Comparison of ENCODE assay signal across 9 cellular contexts in genomic region chr13:24921881-24922280, GRCh38.
DNase-seq lines count a peak whose midpoint lies in the region; ATAC-seq, FAIRE-seq and TF ChIP-seq lines count a peak whose summit lies in the region.
"Had no signal": no experiment of that assay in that cellular context is flagged by ENCODE, and none has a peak within 500 bp of the region (broad histone marks: within the 10 kb centered on the region; RNA-seq: fewer than 3 reads in every experiment).

No MANE protein-coding gene starts in this region.

- peaks cover 0 to 21% (median 0%) of the 10 kb centered on the region in 11 experiments; a peak in 4 of 22 replicates for H4K20me1 ChIP-seq in BLaER1 treated with 17β-estradiol and CSF1 and Interleukin-3, amounts not matched to agents 10 nM and 100 nM
- H4K20me1 ChIP-seq in Loucy (ENCODE audit: insufficient read depth, low read length, poor library complexity, severe bottlenecking) (peaks cover 19% of the 10 kb centered on the region), neural cell (ENCODE audit: insufficient read depth) (no peaks in the 10 kb centered on the region)

- DNase-seq in effector memory CD4-positive, alpha-beta T cell: no peak
- DNase-seq in NCI-H1048 (lab: John Stamatoyannopoulos, UW) (no peak), RCC 7860 (ENCODE audit: low spot score) (no peak)
- DNase-seq: NCI-H2227 treated with DMSO at 0.1 percent for 48 hours had no signal

- no peak overlapping the region for H2AFZ ChIP-seq in Loucy (ENCODE audit: low read length)
- peak overlapping the region; percentile 86 for H2AFZ ChIP-seq in neural cell (ENCODE audit: low read depth, low read length)

- H3K36me3 ChIP-seq in BLaER1 treated with 17β-estradiol and CSF1 and Interleukin-3, amounts not matched to agents 10 nM and 100 nM: peaks cover 0 to 5% (median 0%) of the 10 kb centered on the region in 11 experiments; a peak in 2 of 22 replicates
- H3K36me3 ChIP-seq in Loucy (ENCODE audit: insufficient read depth, low read length) (no peaks in the 10 kb centered on the region), neural cell (ENCODE audit: insufficient read depth, low read length) (no peaks in the 10 kb centered on the region)
- no peaks in the 10 kb centered on the region for H3K36me3 ChIP-seq in effector memory CD4-positive, alpha-beta T cell (ENCODE audit: control insufficient read depth, insufficient read depth, low read length)

- FAIRE-seq in RCC 7860 (lab: Jason Lieb, UNC): no peak

- peak overlapping the region; percentile 79 to 93 (median 90) for H3K9ac ChIP-seq in BLaER1 treated with 17β-estradiol and CSF1 and Interleukin-3, amounts not matched to agents 10 nM and 100 nM
- H3K9ac ChIP-seq in Loucy (ENCODE audit: low read depth, low read length, poor library complexity, severe bottlenecking): peak overlapping the region; percentile 90
- H3K9ac ChIP-seq in neural cell (ENCODE audit: low read length): peak overlapping the region; percentile 68

- no peak for TF ChIP-seq CTCF in Loucy (conservative IDR thresholded peaks at IDR 0.05; ENCODE audit: low read length)
- TF ChIP-seq CTCF in neural cell (IDR thresholded peaks at IDR 0.05; ENCODE audit: poor library complexity, severe bottlenecking): no peak

- TF ChIP-seq RAD21 in neural cell (conservative IDR thresholded peaks at IDR 0.05): no peak

- peak overlapping the region; percentile 17 to 97 (median 92); a peak in 21 of 22 replicates for H3K27ac ChIP-seq in BLaER1 treated with 17β-estradiol and CSF1 and Interleukin-3, amounts not matched to agents 10 nM and 100 nM
- H3K27ac ChIP-seq in effector memory CD4-positive, alpha-beta T cell (ENCODE audit: insufficient read depth, low read length, poor library complexity, severe bottlenecking): no peak overlapping the region
- H3K27ac ChIP-seq in neural cell (ENCODE audit: low read length): peak overlapping the region; percentile 66

- no peaks in the 10 kb centered on the region for H3K9me3 ChIP-seq in BLaER1 treated with 17β-estradiol and CSF1 and Interleukin-3, amounts not matched to agents 10 nM and 100 nM (replicated peaks in 1 of 11)
- H3K9me3 ChIP-seq in Loucy (ENCODE audit: insufficient read depth, low read depth, low read length): no peaks in the 10 kb centered on the region
- H3K9me3 ChIP-seq in effector memory CD4-positive, alpha-beta T cell (ENCODE audit: control insufficient read depth, low read length): no peaks in the 10 kb centered on the region
- no peaks in the 10 kb centered on the region for H3K9me3 ChIP-seq in neural cell (ENCODE audit: low read length)

- no peaks in the 10 kb centered on the region for H3K27me3 ChIP-seq in BLaER1 treated with 17β-estradiol and CSF1 and Interleukin-3, amounts not matched to agents 10 nM and 100 nM
- no peaks in the 10 kb centered on the region for H3K27me3 ChIP-seq in Loucy (ENCODE audit: insufficient read depth, low read length, poor library complexity, severe bottlenecking)
- H3K27me3 ChIP-seq in effector memory CD4-positive, alpha-beta T cell (replicated peaks; ENCODE audit: control insufficient read depth, insufficient read depth, low read length, poor library complexity, severe bottlenecking): no peaks in the 10 kb centered on the region
- H3K27me3 ChIP-seq in neural cell (ENCODE audit: insufficient read depth, low read depth, low read length): no peaks in the 10 kb centered on the region

- ATAC-seq in HG02938 (IDR thresholded peaks at IDR 0.05; ENCODE audit: unreplicated experiment) (no peak), GM19467 (IDR thresholded peaks at IDR 0.05; ENCODE audit: unreplicated experiment) (no peak)

- H3K9me2 ChIP-seq in Loucy (replicated peaks; ENCODE audit: low read depth, low read length) (no peaks in the 10 kb centered on the region), neural cell (ENCODE audit: insufficient read depth, low read length) (no peaks in the 10 kb centered on the region)

- no peak for TF ChIP-seq EP300 in neural cell (conservative IDR thresholded peaks at IDR 0.05; ENCODE audit: poor library complexity, severe bottlenecking)

- H3F3A ChIP-seq in Loucy (ENCODE audit: low read depth) (no peaks in the 10 kb centered on the region), neural cell (ENCODE audit: insufficient read depth, low read length, poor library complexity, severe bottlenecking) (no peaks in the 10 kb centered on the region)

- H3K4me1 ChIP-seq in BLaER1 treated with 17β-estradiol and CSF1 and Interleukin-3, amounts not matched to agents 10 nM and 100 nM: peaks cover 12 to 23% (median 18%) of the 10 kb centered on the region in 10 experiments
- peaks cover 44% of the 10 kb centered on the region for H3K4me1 ChIP-seq in Loucy (ENCODE audit: insufficient read depth, low read length, poor library complexity, severe bottlenecking)
- H3K4me1 ChIP-seq in effector memory CD4-positive, alpha-beta T cell (ENCODE audit: control insufficient read depth, insufficient read depth, low read length, poor library complexity, severe bottlenecking): peaks cover 5% of the 10 kb centered on the region

- peaks cover 57% of the 10 kb centered on the region for H3K79me2 ChIP-seq in Loucy (ENCODE audit: insufficient read depth, low read length)
- peaks cover 41% of the 10 kb centered on the region for H3K79me2 ChIP-seq in neural cell (replicated peaks; ENCODE audit: insufficient read depth, low read length)

- peak overlapping the region; percentile 74 to 89 (median 81) for H3K4me2 ChIP-seq in BLaER1 treated with 17β-estradiol and CSF1 and Interleukin-3, amounts not matched to agents 10 nM and 100 nM
- H3K4me2 ChIP-seq in Loucy (ENCODE audit: low read depth, low read length, poor library complexity, severe bottlenecking) (peak overlapping the region; percentile 82), neural cell (ENCODE audit: low read length) (peak overlapping the region; percentile 79)

- peak overlapping the region; percentile 78 to 95 (median 86) for H3K4me3 ChIP-seq in BLaER1 treated with 17β-estradiol and CSF1 and Interleukin-3, amounts not matched to agents 10 nM and 100 nM
- H3K4me3 ChIP-seq in Loucy (ENCODE audit: low read length, poor library complexity, severe bottlenecking) (peak overlapping the region; percentile 82), neural cell (ENCODE audit: low read length) (peak overlapping the region; percentile 94)
- H3K4me3 ChIP-seq in effector memory CD4-positive, alpha-beta T cell (ENCODE audit: insufficient read depth, low read depth, low read length, poor library complexity, severe bottlenecking): peak overlapping the region; percentile 89

TF ChIP-seq in neural cell, 6 proteins besides CTCF, POLR2A, EP300 and RAD21:
- TF ChIP-seq TAF1 (IDR thresholded peaks at IDR 0.05; ENCODE audit: low read depth): no peak
- no peak for TF ChIP-seq EZH2 (IDR thresholded peaks at IDR 0.05; ENCODE audit: borderline replicate concordance, insufficient read depth, low read length, poor library complexity, severe bottlenecking)
- TF ChIP-seq MXI1 (conservative IDR thresholded peaks at IDR 0.05; ENCODE audit: poor library complexity, severe bottlenecking): no peak
- no peak for TF ChIP-seq SMC3 (conservative IDR thresholded peaks at IDR 0.05; ENCODE audit: poor library complexity)
- no peak for TF ChIP-seq REST (IDR thresholded peaks at IDR 0.05; ENCODE audit: borderline replicate concordance)
- TF ChIP-seq POLR2AphosphoS5 (IDR thresholded peaks at IDR 0.05): no peak
